Comparison of ENCODE assay signal across 8 cellular contexts in the genomic region with DNA sequence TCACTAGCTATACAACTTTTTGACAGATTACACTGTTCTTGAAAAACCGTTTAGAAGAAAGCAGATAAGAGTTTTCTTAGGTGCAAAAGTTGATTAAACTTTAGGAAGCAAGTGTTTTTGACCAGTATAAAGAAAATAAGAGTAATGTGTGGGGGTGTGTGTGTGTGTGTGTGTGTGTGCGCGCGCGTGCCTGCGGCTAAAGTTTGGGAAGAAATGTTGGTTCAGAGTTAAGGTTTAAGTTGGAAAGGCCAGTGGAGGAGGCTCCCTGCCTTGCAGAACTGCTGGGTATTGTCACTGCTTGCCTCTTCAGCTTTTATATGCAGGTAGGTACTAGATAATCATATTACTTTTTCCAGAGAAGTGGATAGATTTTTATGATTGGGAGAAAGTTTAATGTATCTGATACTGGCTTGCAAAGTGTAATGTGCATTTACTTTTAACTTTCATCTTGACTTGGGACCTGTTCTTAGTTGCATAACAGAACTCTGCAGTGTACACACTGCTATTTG. TPM values are rescaled to one million over a fixed set of nuclear protein-coding genes. Genes with fewer than 3 reads are reported as not detected.
DNase-seq lines count a peak whose midpoint lies in the region; ATAC-seq, FAIRE-seq and TF ChIP-seq lines count a peak whose summit lies in the region.

No MANE protein-coding gene starts in this region.

- CTCF ChIA-PET in K562 (lab: Yijun Ruan, JAX; ENCODE audit: low intra/inter-chr PET ratio): no interaction called here

- POLR2A ChIA-PET in K562 (lab: Yijun Ruan, JAX): interaction anchor here (0.9 kb wide), 1 partner anchor 260 kb away, joined by 3 read pairs; no protein-coding TSS in a partner anchor

- H3K4me1 ChIP-seq in right atrium auricular region (peaks cover 0 to 40% of the 10 kb centered on the region in 2 donors), K562 (replicated peaks in 1 of 2; ENCODE audit: control insufficient read depth in 2 of 2, insufficient read depth in 2 of 2, low read length in 2 of 2) (peaks cover 9 to 16% of the 10 kb centered on the region in 2 experiments; a peak in 3 of 5 replicates), mucosa of descending colon (ENCODE audit: low read depth) (peaks cover 23% of the 10 kb centered on the region)

- H3K4me3 ChIP-seq in right atrium auricular region: peak overlapping the region; percentile 93 to 96
- H3K4me3 ChIP-seq in K562: peak overlapping the region; percentile 83; the same call in 1 of the 2 replicates
- H3K4me3 ChIP-seq in mucosa of descending colon: no peak overlapping the region

- no peaks in the 10 kb centered on the region for H3K36me3 ChIP-seq in right atrium auricular region
- no peaks in the 10 kb centered on the region for H3K36me3 ChIP-seq in K562 (ENCODE audit: control insufficient read depth, insufficient read depth, low read length)
- no peaks in the 10 kb centered on the region for H3K36me3 ChIP-seq in mucosa of descending colon (ENCODE audit: low read depth)

- in situ Hi-C loops in K562 (cut with MboI): no loop called here

- H2AFZ ChIP-seq in K562 (ENCODE audit: low read depth, low read length): no peak overlapping the region

- DNase-seq in right atrium auricular region (ENCODE audit: low spot score): no peak
- DNase-seq in left ventricle myocardium superior: no peak
- DNase-seq in K562 (ENCODE audit: extremely low read depth in 1 of 4, low spot score in 3 of 4): no peak
- peak in 2 of 3 donors; percentile 27 to 35 for DNase-seq in mucosa of descending colon
- DNase-seq in DMS79 (lab: John Stamatoyannopoulos, UW): no peak
- no peak for DNase-seq in NCI-H510A treated with DMSO at 0.1 percent for 48 hours (lab: John Stamatoyannopoulos, UW)
- no peak for DNase-seq in NCI-H1092 treated with DMSO at 0.1 percent for 48 hours (lab: John Stamatoyannopoulos, UW)

- no peak for TF ChIP-seq EP300 in K562 (IDR thresholded peaks at IDR 0.05; ENCODE audit: low read length)

- no peaks in the 10 kb centered on the region for H4K20me1 ChIP-seq in K562 (replicated peaks; ENCODE audit: control insufficient read depth, insufficient read depth, low read length)

- TF ChIP-seq POLR2A in K562 (conservative IDR thresholded peaks at IDR 0.05): no peak

- H3K27ac ChIP-seq in right atrium auricular region (peak overlapping the region; percentile 95 to 98), K562 (ENCODE audit: extremely low read depth, low read depth, low read length) (no peak overlapping the region)

- ATAC-seq in left ventricle myocardium superior (no peak), K562 (no peak), mucosa of descending colon (no peak), HG02852 (IDR thresholded peaks at IDR 0.05; ENCODE audit: unreplicated experiment) (no peak)

- H3K79me2 ChIP-seq in K562 (ENCODE audit: control insufficient read depth, insufficient read depth, low read length): peaks cover 16% of the 10 kb centered on the region

- intact Hi-C loops in left ventricle myocardium superior (cut with micrococcal nuclease) (no loop called here), K562 (cut with micrococcal nuclease) (no loop called here), mucosa of descending colon (cut with DNase I, micrococcal nuclease) (no loop called here)

- FAIRE-seq in K562 (lab: Jason Lieb, UNC): peak; percentile 23

- H3K9me1 ChIP-seq in K562 (ENCODE audit: control insufficient read depth, insufficient read depth, low read length): no peaks in the 10 kb centered on the region

- H3K9me3 ChIP-seq in right atrium auricular region (peaks cover 0 to 9% of the 10 kb centered on the region in 2 donors), K562 (replicated peaks; ENCODE audit: control insufficient read depth, insufficient read depth, low read depth, low read length) (0 out of 2 replicates have a peak, but pooled peaks cover 2% of the 10 kb centered on the region), mucosa of descending colon (no peaks in the 10 kb centered on the region)

- peak overlapping the region in 1 of 2 experiments; percentile 75; a peak in 1 of 4 replicates for H3K9ac ChIP-seq in K562 (ENCODE audit: insufficient read depth in 1 of 2, low read depth in 2 of 2, low read length in 2 of 2)

- no peak for TF ChIP-seq RAD21 in K562 (CRISPR knock-in tag; conservative IDR thresholded peaks at IDR 0.05 in 1 of 2, IDR thresholded peaks at IDR 0.05 in 1 of 2)

- 34% methylated on average over 6 of the region's 6 CpGs for WGBS in K562 (ENCODE audit: insufficient coverage, low coverage, missing lambda C conversion rate)

- TF ChIP-seq CTCF in right atrium auricular region (IDR thresholded peaks at IDR 0.05) (no peak), K562 (IDR thresholded peaks at IDR 0.05 in 2 of 3, conservative IDR thresholded peaks at IDR 0.05 in 1 of 3; ENCODE audit: insufficient read depth in 2 of 3, low read depth in 1 of 3, low read length in 3 of 3) (no peak), mucosa of descending colon (IDR thresholded peaks at IDR 0.05) (no peak)

- no peaks in the 10 kb centered on the region for H3K27me3 ChIP-seq in right atrium auricular region
- no peaks in the 10 kb centered on the region; a peak in 1 of 5 replicates for H3K27me3 ChIP-seq in K562 (ENCODE audit: control insufficient read depth in 2 of 2, insufficient read depth in 2 of 2, low read length in 2 of 2)

- peak overlapping the region; percentile 84 for H3K4me2 ChIP-seq in K562 (ENCODE audit: insufficient read depth, low read length)

- no TSS peak for BruUV-seq in K562 (replicated peaks; lab: Mats Ljungman, UMichigan)

TF ChIP-seq in K562, 482 proteins besides CTCF, POLR2A, EP300 and RAD21 (continues in another document):
- TF ChIP-seq, protein P1, sequence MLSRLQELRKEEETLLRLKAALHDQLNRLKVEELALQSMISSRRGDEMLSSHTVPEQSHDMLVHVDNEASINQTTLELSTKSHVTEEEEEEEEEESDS (CRISPR knock-in tag; IDR thresholded peaks at IDR 0.05): no peak
- peak; percentile 34 for TF ChIP-seq EGR1 (conservative IDR thresholded peaks at IDR 0.05)
- TF ChIP-seq, protein P2, sequence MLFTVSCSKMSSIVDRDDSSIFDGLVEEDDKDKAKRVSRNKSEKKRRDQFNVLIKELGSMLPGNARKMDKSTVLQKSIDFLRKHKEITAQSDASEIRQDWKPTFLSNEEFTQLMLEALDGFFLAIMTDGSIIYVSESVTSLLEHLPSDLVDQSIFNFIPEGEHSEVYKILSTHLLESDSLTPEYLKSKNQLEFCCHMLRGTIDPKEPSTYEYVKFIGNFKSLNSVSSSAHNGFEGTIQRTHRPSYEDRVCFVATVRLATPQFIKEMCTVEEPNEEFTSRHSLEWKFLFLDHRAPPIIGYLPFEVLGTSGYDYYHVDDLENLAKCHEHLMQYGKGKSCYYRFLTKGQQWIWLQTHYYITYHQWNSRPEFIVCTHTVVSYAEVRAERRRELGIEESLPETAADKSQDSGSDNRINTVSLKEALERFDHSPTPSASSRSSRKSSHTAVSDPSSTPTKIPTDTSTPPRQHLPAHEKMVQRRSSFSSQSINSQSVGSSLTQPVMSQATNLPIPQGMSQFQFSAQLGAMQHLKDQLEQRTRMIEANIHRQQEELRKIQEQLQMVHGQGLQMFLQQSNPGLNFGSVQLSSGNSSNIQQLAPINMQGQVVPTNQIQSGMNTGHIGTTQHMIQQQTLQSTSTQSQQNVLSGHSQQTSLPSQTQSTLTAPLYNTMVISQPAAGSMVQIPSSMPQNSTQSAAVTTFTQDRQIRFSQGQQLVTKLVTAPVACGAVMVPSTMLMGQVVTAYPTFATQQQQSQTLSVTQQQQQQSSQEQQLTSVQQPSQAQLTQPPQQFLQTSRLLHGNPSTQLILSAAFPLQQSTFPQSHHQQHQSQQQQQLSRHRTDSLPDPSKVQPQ (CRISPR knock-in tag; IDR thresholded peaks at IDR 0.05; ENCODE audit: borderline replicate concordance): no peak
- TF ChIP-seq ZNF140 (CRISPR knock-in tag; IDR thresholded peaks at IDR 0.05): no peak
- 0 out of 2 replicates have a peak, but pooled peaks have one; percentile 28 for TF ChIP-seq OTX1 (CRISPR knock-in tag; IDR thresholded peaks at IDR 0.05)
- TF ChIP-seq, protein P3, sequence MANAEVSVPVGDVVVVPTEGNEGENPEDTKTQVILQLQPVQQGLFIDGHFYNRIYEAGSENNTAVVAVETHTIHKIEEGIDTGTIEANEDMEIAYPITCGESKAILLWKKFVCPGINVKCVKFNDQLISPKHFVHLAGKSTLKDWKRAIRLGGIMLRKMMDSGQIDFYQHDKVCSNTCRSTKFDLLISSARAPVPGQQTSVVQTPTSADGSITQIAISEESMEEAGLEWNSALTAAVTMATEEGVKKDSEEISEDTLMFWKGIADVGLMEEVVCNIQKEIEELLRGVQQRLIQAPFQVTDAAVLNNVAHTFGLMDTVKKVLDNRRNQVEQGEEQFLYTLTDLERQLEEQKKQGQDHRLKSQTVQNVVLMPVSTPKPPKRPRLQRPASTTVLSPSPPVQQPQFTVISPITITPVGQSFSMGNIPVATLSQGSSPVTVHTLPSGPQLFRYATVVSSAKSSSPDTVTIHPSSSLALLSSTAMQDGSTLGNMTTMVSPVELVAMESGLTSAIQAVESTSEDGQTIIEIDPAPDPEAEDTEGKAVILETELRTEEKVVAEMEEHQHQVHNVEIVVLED (CRISPR knock-in tag; IDR thresholded peaks at IDR 0.05): no peak

RNA-seq across cellular contexts. Expression of gene PIK3R1, which starts 2.0 kb away (rescaled TPM):
- total RNA-seq in right atrium auricular region (10 to 100 TPM; 87.0 to 91.1 TPM), left ventricle myocardium superior (119 TPM), K562 (2014; rRNA removed) (4.8 and 5.2 TPM in 2 replicates), K562 (2014; rRNA removed; fragmentation: Illumina TruSeq; extraction: Trizol) (5.4 and 7.1 TPM in 2 replicates), K562 (2015; rRNA removed; fragmentation: Illumina TruSeq; extraction: Trizol) (7.2 and 9.7 TPM in 2 replicates), K562 (2021) (7.2 and 9.2 TPM in 2 replicates), mucosa of descending colon (100 to 1,000 TPM in 1 of 3 donors, 10 to 100 TPM in 2; 66.7 to 197 (median 74.9) TPM)
- 5.6 and 13.8 TPM in 2 replicates for total RNA-seq in K562 (2011; cell fraction: chromatin; rRNA removed; ENCODE audit: low replicate concordance)
- 1.5 and 2.1 TPM in 2 replicates for total RNA-seq in K562 (2011; cell fraction: nucleolus; rRNA removed)
- 3.5 and 5.3 TPM in 2 replicates for total RNA-seq in K562 (2011; cell fraction: nucleoplasm; rRNA removed)
- polyA plus RNA-seq in K562 (2011; rRNA removed) (1.9 and 2.5 TPM in 2 replicates), K562 (2014; fragmentation: Illumina TruSeq; extraction: Trizol) (5.1 and 8.0 TPM in 2 replicates), K562 (2014; fragmentation: Nextera tagmentation; extraction: Ambion mirVana) (1 to 10 TPM; 1.1 to 1.8 TPM), K562 (2014; rRNA removed) (2.4 and 3.9 TPM in 2 replicates)
- polyA plus RNA-seq in K562 (2011; cell fraction: cytosol; rRNA removed): 0.55 and 1.0 TPM in 2 replicates
- polyA plus RNA-seq in K562 (2011; cell fraction: nucleus; rRNA removed): 3.6 and 3.9 TPM in 2 replicates
- 5.4 and 6.2 TPM in 2 replicates for polyA plus RNA-seq in K562 (2012)
- polyA minus RNA-seq in K562 (2011; rRNA and poly(A)+ RNA removed): 7.3 and 8.4 TPM in 2 replicates
- 3.5 and 6.9 TPM in 2 replicates for polyA minus RNA-seq in K562 (2011; cell fraction: cytosol; rRNA and poly(A)+ RNA removed)
- 5.7 and 11.1 TPM in 2 replicates for polyA minus RNA-seq in K562 (2011; cell fraction: nucleus; rRNA and poly(A)+ RNA removed)

Comparison
In these comparisons a context has a peak if more than half of its experiments do, and no peak if none do; other contexts are left out.
1. DNase-seq: peak in mucosa of descending colon (2 of 3); none in right atrium auricular region (single experiment), left ventricle myocardium superior (single experiment), K562 (0 of 4), DMS79 (single experiment), NCI-H510A treated with DMSO at 0.1 percent for 48 hours (single experiment) and NCI-H1092 treated with DMSO at 0.1 percent for 48 hours (single experiment).